ENCODE assay signal across 25 cellular contexts in the genomic region with DNA sequence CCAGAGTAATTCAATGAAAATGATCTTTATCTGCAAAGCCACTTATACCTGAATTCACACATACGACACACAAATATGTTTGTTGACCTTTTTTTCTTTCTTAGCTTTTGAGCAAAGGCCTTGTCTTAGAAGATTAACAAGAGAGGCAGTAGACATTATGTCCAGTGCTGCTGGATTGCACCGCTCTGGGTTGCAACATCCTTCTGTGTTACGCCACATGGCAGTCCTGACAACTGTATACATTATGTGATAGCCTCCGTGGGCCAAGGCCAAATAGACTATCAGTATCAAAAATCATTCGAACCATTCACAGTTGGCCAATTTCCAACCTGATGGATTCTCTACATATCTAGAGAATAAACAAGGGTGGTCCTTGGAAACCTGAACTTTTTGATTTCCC.
"Had no signal": no experiment of that assay in that cellular context is flagged by ENCODE, and none has a peak within 500 bp of the region (broad histone marks: within the 10 kb centered on the region; RNA-seq: fewer than 3 reads in every experiment).

No MANE protein-coding gene starts in this region.

- H3K36me3 ChIP-seq: esophagus muscularis mucosa, gastroesophageal sphincter, left lung, lower lobe of right lung, ovary, suprapubic skin, tibial artery, upper lobe of left lung, vagina had no signal

- H3K4me1 Mint-ChIP-seq: memory B cell; mesothelial cell of epicardium; natural killer cell; neural crest cell; stimulated activated effector memory CD8-positive, alpha-beta T cell treated with anti-CD3 and anti-CD28 coated beads, Interleukin-12 subunit alpha, Interleukin-12 subunit beta, amount 100 ng/mL, for 72 hours had no signal

- H3K9me3 ChIP-seq: esophagus muscularis mucosa, gastroesophageal sphincter, left lung, lower lobe of right lung, ovary, suprapubic skin, tibial artery, upper lobe of left lung, vagina had no signal

- H3K27me3 ChIP-seq: esophagus muscularis mucosa, gastroesophageal sphincter, left lung, ovary, suprapubic skin, tibial artery, upper lobe of left lung, vagina had no signal

- DNase-seq: effector memory CD8-positive, alpha-beta T cell; glutamatergic neuron; islet precursor cell; lower lobe of right lung; natural killer cell; nucleus accumbens; ovary; right cardiac atrium; stimulated activated CD4-positive, alpha-beta T cell treated with anti-CD3 and anti-CD28 coated beads, Interleukin-4, amount 100 ng/mL, for 1 hour; stimulated activated CD8-positive, alpha-beta memory T cell treated with anti-CD3 and anti-CD28 coated beads, Interleukin-4, amount 100 ng/mL, for 48 hours; stimulated activated naive CD8-positive, alpha-beta T cell treated with anti-CD3 and anti-CD28 coated beads, Interleukin-15, Interleukin-2, amounts not matched to agents 100 U/mL and 50 U/mL, for 24 hours; tibial artery had no signal

- H3K4me3 Mint-ChIP-seq: dendritic cell treated with granulocyte-macrophage colony-stimulating factor and Interleukin-4, amounts not matched to agents 40 ng/mL and 50 ng/mL, for 4 days; effector memory CD8-positive, alpha-beta T cell; memory B cell; mesothelial cell of epicardium; natural killer cell; neural crest cell; stimulated activated effector memory CD8-positive, alpha-beta T cell treated with anti-CD3 and anti-CD28 coated beads, Interleukin-12 subunit alpha, Interleukin-12 subunit beta, amount 100 ng/mL, for 72 hours had no signal

- H3K27me3 Mint-ChIP-seq: dendritic cell treated with granulocyte-macrophage colony-stimulating factor and Interleukin-4, amounts not matched to agents 40 ng/mL and 50 ng/mL, for 4 days; effector memory CD8-positive, alpha-beta T cell; memory B cell had no signal

- H3K27ac Mint-ChIP-seq: dendritic cell treated with granulocyte-macrophage colony-stimulating factor and Interleukin-4, amounts not matched to agents 40 ng/mL and 50 ng/mL, for 4 days; effector memory CD8-positive, alpha-beta T cell; memory B cell; mesothelial cell of epicardium; natural killer cell; stimulated activated effector memory CD8-positive, alpha-beta T cell treated with anti-CD3 and anti-CD28 coated beads, Interleukin-12 subunit alpha, Interleukin-12 subunit beta, amount 100 ng/mL, for 72 hours had no signal

- H3K4me2 ChIP-seq: smooth muscle cell had no signal

- H3K36me3 Mint-ChIP-seq: memory B cell; mesothelial cell of epicardium; natural killer cell; stimulated activated effector memory CD8-positive, alpha-beta T cell treated with anti-CD3 and anti-CD28 coated beads, Interleukin-12 subunit alpha, Interleukin-12 subunit beta, amount 100 ng/mL, for 72 hours had no signal

- ATAC-seq: effector memory CD8-positive, alpha-beta T cell; gastroesophageal sphincter; left lung; lower lobe of right lung; natural killer cell; right cardiac atrium; stimulated activated effector memory CD8-positive, alpha-beta T cell treated with anti-CD3 and anti-CD28 coated beads, Interleukin-12 subunit alpha, Interleukin-12 subunit beta, amount 100 ng/mL, for 72 hours; stimulated activated naive CD8-positive, alpha-beta T cell treated with anti-CD3 and anti-CD28 coated beads, Interleukin-15, Interleukin-2, amounts not matched to agents 100 U/mL and 50 U/mL, for 24 hours had no signal

- H3K27ac ChIP-seq: epithelial cell of prostate, esophagus muscularis mucosa, gastroesophageal sphincter, left lung, lower lobe of right lung, ovary, suprapubic skin, tibial artery, upper lobe of left lung, vagina had no signal

- H3K4me3 ChIP-seq: esophagus muscularis mucosa, gastroesophageal sphincter, left lung, lower lobe of right lung, ovary, smooth muscle cell, suprapubic skin, tibial artery, upper lobe of left lung, vagina had no signal

- H3K9me3 Mint-ChIP-seq: dendritic cell treated with granulocyte-macrophage colony-stimulating factor and Interleukin-4, amounts not matched to agents 40 ng/mL and 50 ng/mL, for 4 days; effector memory CD8-positive, alpha-beta T cell; mesothelial cell of epicardium; neural crest cell; stimulated activated effector memory CD8-positive, alpha-beta T cell treated with anti-CD3 and anti-CD28 coated beads, Interleukin-12 subunit alpha, Interleukin-12 subunit beta, amount 100 ng/mL, for 72 hours had no signal

- H3K4me1 ChIP-seq: esophagus muscularis mucosa, gastroesophageal sphincter, left lung, lower lobe of right lung, suprapubic skin, tibial artery, upper lobe of left lung, vagina had no signal
